8 cellular contexts compared by ENCODE assay signal in the genomic region with DNA sequence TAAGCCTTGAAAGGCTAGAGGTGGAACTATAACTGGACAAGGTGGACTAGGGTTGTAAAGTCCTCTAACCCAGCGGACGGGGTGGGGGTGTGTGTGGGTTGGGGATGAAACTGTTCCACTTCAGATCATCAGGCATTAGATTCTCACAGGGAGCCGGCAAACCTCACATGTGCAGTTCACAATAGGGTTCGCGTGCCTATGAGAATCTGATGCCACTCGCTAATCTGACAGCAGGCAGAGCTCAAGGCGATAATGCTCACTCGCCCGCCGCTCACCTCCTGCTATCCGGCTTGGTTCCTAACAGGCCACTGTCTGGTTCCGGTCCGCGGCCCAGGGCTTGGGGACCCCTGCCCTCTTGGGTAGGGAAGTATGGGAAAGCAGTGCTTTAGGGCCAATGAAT. TPM values are rescaled to one million over a fixed set of nuclear protein-coding genes. Genes with fewer than 3 reads are reported as not detected.
DNase-seq lines count a peak whose midpoint lies in the region; ATAC-seq and TF ChIP-seq lines count a peak whose summit lies in the region.

No MANE protein-coding gene starts in this region.

- H3K27me3 ChIP-seq in CD8-positive, alpha-beta T cell (ENCODE audit: insufficient read depth, low read length), result no peaks in the 10 kb centered on the region
- H3K27me3 ChIP-seq in skeletal muscle satellite cell (ENCODE audit: control insufficient read depth, insufficient read depth, low read length), result no peaks in the 10 kb centered on the region

- H3K9me3 Mint-ChIP-seq in CD8-positive, alpha-beta T cell, result no peaks in the 10 kb centered on the region

- peak overlapping the region; percentile 98 for H3K4me3 Mint-ChIP-seq in CD8-positive, alpha-beta T cell

- H3K4me3 ChIP-seq in CD8-positive, alpha-beta T cell (ENCODE audit: low read depth, low read length), result peak overlapping the region; percentile 68
- H3K4me3 ChIP-seq in skeletal muscle satellite cell (ENCODE audit: low read length), result peak overlapping the region; percentile 96

- peaks cover 66% of the 10 kb centered on the region for H3K4me1 Mint-ChIP-seq in CD8-positive, alpha-beta T cell (ENCODE audit: low read depth)

- H3K4me1 ChIP-seq in CD8-positive, alpha-beta T cell (ENCODE audit: insufficient read depth, low read length), result peaks cover 24% of the 10 kb centered on the region
- H3K4me1 ChIP-seq in skeletal muscle satellite cell (ENCODE audit: control insufficient read depth, insufficient read depth, low read length), result peaks cover 28% of the 10 kb centered on the region

- ATAC-seq in CD8-positive, alpha-beta T cell, result no peak
- no peak for ATAC-seq in GM18498 (IDR thresholded peaks at IDR 0.05; ENCODE audit: unreplicated experiment)

- TF ChIP-seq CTCF in CD8-positive, alpha-beta T cell (IDR thresholded peaks at IDR 0.05), result no peak

- H3K4me2 ChIP-seq in skeletal muscle satellite cell (ENCODE audit: low read length), result peak overlapping the region; percentile 98

- peak overlapping the region; percentile 95 for H3K9ac ChIP-seq in skeletal muscle satellite cell (ENCODE audit: low read depth, low read length)

- peaks cover 13% of the 10 kb centered on the region for H3K36me3 ChIP-seq in CD8-positive, alpha-beta T cell (ENCODE audit: insufficient read depth, low read length)
- H3K36me3 ChIP-seq in skeletal muscle satellite cell (ENCODE audit: insufficient read depth, low read length), result peaks cover 34% of the 10 kb centered on the region

- peak overlapping the region; percentile 85 for H3K27ac ChIP-seq in CD8-positive, alpha-beta T cell (ENCODE audit: low read depth, low read length)

- H3K9me3 ChIP-seq in CD8-positive, alpha-beta T cell (ENCODE audit: low read length), result no peaks in the 10 kb centered on the region
- H3K9me3 ChIP-seq in skeletal muscle satellite cell (replicated peaks; ENCODE audit: low read length), result no peaks in the 10 kb centered on the region

- in situ Hi-C loops in KBM-7 (cut with MboI; ENCODE audit: low pct_unique_long_range_greater_than_20kb, low sequenced_read_pairs), result no loop called here

- no peaks in the 10 kb centered on the region for H3K27me3 Mint-ChIP-seq in CD8-positive, alpha-beta T cell (ENCODE audit: low read depth)

- H3K36me3 Mint-ChIP-seq in CD8-positive, alpha-beta T cell, result peaks cover 56% of the 10 kb centered on the region

- H3K27ac Mint-ChIP-seq in CD8-positive, alpha-beta T cell, result peak overlapping the region; percentile 95

- intact Hi-C loops in CD8-positive, alpha-beta T cell (cut with DNase I, micrococcal nuclease), result loop anchor here (1.0 to 10.0 kb wide), 10 partner anchors 42 to 728 kb away; partner anchors contain the start of genes CHUK (in 2 of the 2), CWF19L1 (in 2 of the 2), DNMBP (in 2 of the 2) and BLOC1S2 (in 1 of the 2)

- DNase-seq in CD8-positive, alpha-beta T cell, result peak in 2 of 7 experiments; percentile 0 to 6
- peak; percentile 68 for DNase-seq in KBM-7
- peak; percentile 15 for DNase-seq in activated CD8-positive, alpha-beta memory T cell treated with anti-CD3 and anti-CD28 coated beads, Interleukin-2, amount 50 U/mL, for 4 hours
- peak; percentile 3 for DNase-seq in germinal center (ENCODE audit: low spot score)
- no peak for DNase-seq in occipital lobe (lab: John Stamatoyannopoulos, UW)
- no peak for DNase-seq in HCEC 1CT

- POLR2A ChIA-PET in CD8-positive, alpha-beta T cell (lab: Charles Lee), result interaction anchor here (0.6 to 1.5 kb wide), 2 partner anchors 24 to 37 kb away, joined by 3 to 4 read pairs; no protein-coding TSS in a partner anchor

- CTCF ChIA-PET in CD8-positive, alpha-beta T cell (lab: Charles Lee), result interaction anchor here (0.7 kb wide), 1 partner anchor 709 kb away, joined by 3 read pairs; no protein-coding TSS in a partner anchor

RNA-seq across cellular contexts. Expression of gene ERLIN1, which starts 1.0 kb away (rescaled TPM):
- total RNA-seq in CD8-positive, alpha-beta T cell, result 1 to 10 TPM; 2.0 to 3.1 TPM
- 36.7 and 39.3 TPM in 2 replicates for total RNA-seq in skeletal muscle satellite cell (2012; rRNA removed)
- 9.8 TPM for total RNA-seq in occipital lobe

RNA-seq across cellular contexts. Expression of gene CHUK, which starts 42.6 kb away (rescaled TPM):
- 10 to 100 TPM; 19.7 to 22.9 TPM for total RNA-seq in CD8-positive, alpha-beta T cell
- total RNA-seq in skeletal muscle satellite cell (2012; rRNA removed), result 19.4 and 20.5 TPM in 2 replicates
- total RNA-seq in occipital lobe, result 25.9 TPM

Comparison
In these comparisons a context has a peak if more than half of its experiments do, and no peak if none do; other contexts are left out.
1. DNase-seq: peak in KBM-7 (single experiment), activated CD8-positive, alpha-beta memory T cell treated with anti-CD3 and anti-CD28 coated beads, Interleukin-2, amount 50 U/mL, for 4 hours (single experiment) and germinal center (single experiment); none in occipital lobe (single experiment) and HCEC 1CT (single experiment).